8 cellular contexts compared by ENCODE assay signal in the genomic region with DNA sequence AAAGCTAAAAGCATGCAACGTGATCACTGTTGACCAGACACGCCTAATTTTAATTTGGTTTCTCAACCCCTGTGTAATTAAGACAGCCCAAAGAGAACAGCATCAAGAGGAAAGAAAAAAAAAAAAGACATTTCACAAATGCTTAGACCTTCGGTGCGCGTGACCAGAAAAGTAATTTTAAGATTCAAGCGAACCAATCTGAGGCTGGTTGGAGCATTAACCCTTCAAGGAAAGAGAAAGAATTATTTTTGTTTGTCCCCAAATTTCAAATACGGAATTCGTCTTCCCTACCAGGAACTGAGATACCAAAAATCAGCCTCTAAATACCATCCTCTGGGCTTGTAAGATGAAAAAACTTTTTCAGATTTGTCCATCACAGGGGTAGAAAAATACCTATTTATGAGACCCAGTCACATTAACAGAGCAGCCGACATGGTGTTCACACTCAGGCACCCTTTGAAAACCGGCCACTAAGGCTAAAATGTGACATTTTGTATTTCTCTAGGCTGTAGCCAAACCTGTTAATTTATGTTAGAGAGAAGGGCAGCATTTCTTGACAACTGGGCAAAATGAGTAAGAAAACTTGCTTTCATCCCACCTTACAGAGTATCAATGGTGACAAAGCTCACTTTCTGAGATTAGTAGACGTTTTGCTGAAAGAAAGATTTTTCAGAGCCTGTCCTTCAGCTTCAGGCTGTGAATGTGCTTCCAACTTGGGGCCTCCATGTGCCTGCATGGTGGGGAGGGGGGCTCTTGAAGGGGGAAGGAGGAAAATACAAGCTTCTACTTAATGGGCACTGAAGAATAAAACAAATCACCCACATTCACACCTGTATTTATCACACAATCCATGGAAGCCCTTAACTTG.
DNase-seq lines count a peak whose midpoint lies in the region; ATAC-seq and TF ChIP-seq lines count a peak whose summit lies in the region.

No MANE protein-coding gene starts in this region.

- WGBS in prostate gland, result 51% methylated on average over 11 of the region's 11 CpGs

- ATAC-seq in GM21381 (IDR thresholded peaks at IDR 0.05; ENCODE audit: unreplicated experiment), result no peak

- H3K27ac ChIP-seq in OCI-LY1 (ENCODE audit: low read depth, low read length, poor library complexity, severe bottlenecking) (peak overlapping the region; percentile 81), dorsolateral prefrontal cortex (peak overlapping the region in 56 of 59 donors; percentile 1 to 94 (median 77)), prostate gland (peak overlapping the region; percentile 69 to 76)

- H3K9me3 ChIP-seq in OCI-LY1 (ENCODE audit: low read length) (no peaks in the 10 kb centered on the region), prostate gland (no peaks in the 10 kb centered on the region)

- H3K4me3 ChIP-seq in GM06990 (replicated peaks; ENCODE audit: low read depth, low read length) (peak overlapping the region; percentile 29), OCI-LY1 (ENCODE audit: low read depth, low read length, poor library complexity, severe bottlenecking) (peak overlapping the region; percentile 63), dorsolateral prefrontal cortex (peak overlapping the region in 55 of 59 donors; percentile 22 to 62 (median 47)), prostate gland (no peak overlapping the region)

- H3K27me3 ChIP-seq in GM06990 (replicated peaks; ENCODE audit: control insufficient read depth, insufficient read depth, low read length) (no peaks in the 10 kb centered on the region), OCI-LY1 (ENCODE audit: insufficient read depth, low read length) (no peaks in the 10 kb centered on the region), dorsolateral prefrontal cortex (no peaks in the 10 kb centered on the region), prostate gland (replicated peaks; ENCODE audit: insufficient read depth) (no peaks in the 10 kb centered on the region)

- peaks cover 73% of the 10 kb centered on the region for H3K4me1 ChIP-seq in OCI-LY1 (ENCODE audit: insufficient read depth, low read length, severe bottlenecking)
- peaks cover 20% of the 10 kb centered on the region for H3K4me1 ChIP-seq in prostate gland (replicated peaks)

- H3K36me3 ChIP-seq in GM06990 (ENCODE audit: control insufficient read depth, insufficient read depth, low read length) (peaks cover 5% of the 10 kb centered on the region; the same call in 1 of the 2 replicates), OCI-LY1 (ENCODE audit: insufficient read depth, low read length) (peaks cover 40% of the 10 kb centered on the region; the same call in 1 of the 2 replicates), prostate gland (no peaks in the 10 kb centered on the region)

- no peaks in the 10 kb centered on the region for H3K9me2 ChIP-seq in OCI-LY1 (ENCODE audit: low read depth, low read length)

- H4K20me1 ChIP-seq in OCI-LY1 (ENCODE audit: insufficient read depth, low read length), result no peaks in the 10 kb centered on the region

- TF ChIP-seq CTCF in GM06990 (IDR thresholded peaks at IDR 0.05; ENCODE audit: insufficient read depth, low read length, poor library complexity, severe bottlenecking), result no peak
- TF ChIP-seq CTCF in OCI-LY1 (IDR thresholded peaks at IDR 0.05; ENCODE audit: low read length), result no peak
- TF ChIP-seq CTCF in dorsolateral prefrontal cortex (IDR thresholded peaks at IDR 0.05 in 54 of 56, conservative IDR thresholded peaks at IDR 0.05 in 2 of 56; ENCODE audit: low read depth in 1 of 56, partially characterized antibody in 56 of 56), result no peak
- no peak for TF ChIP-seq CTCF in prostate gland (IDR thresholded peaks at IDR 0.05)

- no peak for TF ChIP-seq POLR2A in prostate gland (IDR thresholded peaks at IDR 0.05)

- no peak overlapping the region for H2AFZ ChIP-seq in OCI-LY1 (ENCODE audit: low read length)

- DNase-seq in GM06990 (ENCODE audit: extremely low read depth, insufficient read length) (no peak), dorsolateral prefrontal cortex (no peak), prostate gland (ENCODE audit: low spot score) (no peak), DMS79 treated with DMSO at 0.1 percent for 48 hours (lab: John Stamatoyannopoulos, UW) (no peak), NK-92 (lab: John Stamatoyannopoulos, UW; ENCODE audit: unreplicated experiment) (no peak), NCI-H748 (lab: John Stamatoyannopoulos, UW; ENCODE audit: unreplicated experiment) (no peak)

- H3K9ac ChIP-seq in OCI-LY1 (ENCODE audit: low read length), result peak overlapping the region; percentile 70

- intact Hi-C loops in dorsolateral prefrontal cortex (cut with DNase I), result no loop called here
- intact Hi-C loops in prostate gland (cut with DNase I), result no loop called here

- H3F3A ChIP-seq in OCI-LY1 (ENCODE audit: insufficient read depth, low read length), result no peaks in the 10 kb centered on the region

- 0 out of 2 replicates have a peak, but pooled peaks cover 7% of the 10 kb centered on the region for H3K79me2 ChIP-seq in OCI-LY1 (ENCODE audit: insufficient read depth, low read length)

- peak overlapping the region; percentile 92 for H3K4me2 ChIP-seq in OCI-LY1 (ENCODE audit: low read length)

Comparison
In these comparisons a context has a peak if more than half of its experiments do, and no peak if none do; other contexts are left out.
1. H3K4me3 ChIP-seq: peak in GM06990 (single experiment), OCI-LY1 (single experiment) and dorsolateral prefrontal cortex (55 of 59); none in prostate gland (0 of 2).
2. Peak in every context shown above with its lines, with median percentiles within 50 percentile points of each other: H3K27ac ChIP-seq.